Comparison of ENCODE assay signal across 9 cellular contexts in the genomic region with DNA sequence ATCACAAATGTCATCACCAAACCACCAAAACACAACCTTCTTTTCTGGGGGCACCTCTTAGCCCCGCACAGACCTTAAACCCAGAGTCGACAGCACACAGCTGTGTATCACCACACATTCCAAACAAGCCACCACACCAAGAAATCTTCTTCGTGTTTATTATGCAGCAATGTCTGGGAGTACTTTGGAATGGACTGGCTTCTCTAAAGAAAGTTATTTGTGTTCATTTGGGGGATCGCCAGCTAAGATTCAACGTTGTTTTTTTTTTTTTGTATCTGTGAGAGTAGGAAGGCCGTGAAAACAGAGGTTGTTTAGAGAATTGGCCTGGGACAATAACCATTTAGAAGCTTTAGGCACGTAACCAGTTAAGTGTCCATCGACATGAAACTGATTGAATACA. TPM values are rescaled to one million over a fixed set of nuclear protein-coding genes. Genes with fewer than 3 reads are reported as not detected.
DNase-seq lines count a peak whose midpoint lies in the region; FAIRE-seq and TF ChIP-seq lines count a peak whose summit lies in the region.
"Had no signal": no experiment of that assay in that cellular context is flagged by ENCODE, and none has a peak within 500 bp of the region (broad histone marks: within the 10 kb centered on the region; RNA-seq: fewer than 3 reads in every experiment).

No MANE protein-coding gene starts in this region.

- H3K27me3 ChIP-seq in keratinocyte (ENCODE audit: control insufficient read depth, extremely low read depth, insufficient read depth, low read length) (no peaks in the 10 kb centered on the region), testis (no peaks in the 10 kb centered on the region)

- H3K4me3 Mint-ChIP-seq in activated CD4-positive, alpha-beta T cell treated with anti-CD3 and anti-CD28 coated beads, Interleukin-2, amount 10 ng/mL, durations not matched to agents 24 days and 14 days, result peak overlapping the region; percentile 76
- H3K4me3 Mint-ChIP-seq in activated naive CD8-positive, alpha-beta T cell, result peak overlapping the region; percentile 77

- H3K9me3 ChIP-seq in keratinocyte (ENCODE audit: control insufficient read depth, low read depth, low read length), result no peaks in the 10 kb centered on the region
- H3K9me3 ChIP-seq in testis, result no peaks in the 10 kb centered on the region

- H4K20me1 ChIP-seq in keratinocyte (ENCODE audit: control insufficient read depth, extremely low read depth, insufficient read depth, low read length), result no peaks in the 10 kb centered on the region

- peaks cover 21% of the 10 kb centered on the region for H3K4me1 Mint-ChIP-seq in activated CD4-positive, alpha-beta T cell treated with anti-CD3 and anti-CD28 coated beads, Interleukin-2, amount 10 ng/mL, durations not matched to agents 24 days and 14 days
- H3K4me1 Mint-ChIP-seq in activated naive CD8-positive, alpha-beta T cell (ENCODE audit: low read depth), result peaks cover 31% of the 10 kb centered on the region

- FAIRE-seq in keratinocyte (lab: Jason Lieb, UNC), result no peak

- TF ChIP-seq POLR2A in testis (IDR thresholded peaks at IDR 0.05), result no peak

- H3K9me1 ChIP-seq in keratinocyte (ENCODE audit: control insufficient read depth, extremely low read depth, insufficient read depth, low read length), result no peaks in the 10 kb centered on the region

- H3K9me3 Mint-ChIP-seq in activated CD4-positive, alpha-beta T cell treated with anti-CD3 and anti-CD28 coated beads, Interleukin-2, amount 10 ng/mL, durations not matched to agents 24 days and 14 days, result no peaks in the 10 kb centered on the region
- H3K9me3 Mint-ChIP-seq in activated naive CD8-positive, alpha-beta T cell (ENCODE audit: low read depth), result no peaks in the 10 kb centered on the region

- intact Hi-C loops in activated CD4-positive, alpha-beta T cell treated with anti-CD3 and anti-CD28 coated beads, Interleukin-2, amount 10 ng/mL, durations not matched to agents 24 days and 14 days (cut with micrococcal nuclease), result loop anchor here (5.0 kb wide), 2 partner anchors 75 to 85 kb away; a partner anchor contains a TSS
- intact Hi-C loops in testis (cut with DNase I; ENCODE audit: low total_unique reads), result no loop called here

- H3K4me1 ChIP-seq in keratinocyte (ENCODE audit: control insufficient read depth, extremely low read depth, insufficient read depth, low read length) (peaks cover 12% of the 10 kb centered on the region), testis (peaks cover 21% of the 10 kb centered on the region)

- H3K36me3 ChIP-seq in keratinocyte (ENCODE audit: control insufficient read depth in 2 of 2, extremely low read depth in 1 of 2, insufficient read depth in 2 of 2, low read length in 2 of 2) (no peaks in the 10 kb centered on the region), testis (ENCODE audit: low read depth, missing control alignments) (no peaks in the 10 kb centered on the region)

- peaks cover 4% of the 10 kb centered on the region for H3K27me3 Mint-ChIP-seq in activated CD4-positive, alpha-beta T cell treated with anti-CD3 and anti-CD28 coated beads, Interleukin-2, amount 10 ng/mL, durations not matched to agents 24 days and 14 days
- H3K27me3 Mint-ChIP-seq in activated naive CD8-positive, alpha-beta T cell, result no peaks in the 10 kb centered on the region

- H3K4me3 ChIP-seq in keratinocyte (ENCODE audit: control insufficient read depth in 2 of 3, extremely low read depth in 1 of 3, insufficient read depth in 2 of 3, low read depth in 1 of 3, low read length in 3 of 3) (no peak overlapping the region), testis (peak overlapping the region in 1 of 2 donors; percentile 88)

- no peak overlapping the region for H3K27ac ChIP-seq in keratinocyte (ENCODE audit: control insufficient read depth, insufficient read depth, low read length)
- peak overlapping the region; percentile 94 to 97 for H3K27ac ChIP-seq in testis
- H3K27ac ChIP-seq: HL-60 had no signal

- TF ChIP-seq CTCF in keratinocyte (optimal IDR thresholded peaks at IDR 0.05 in 1 of 3, IDR thresholded peaks at IDR 0.05 in 1 of 3, conservative IDR thresholded peaks at IDR 0.05 in 1 of 3; ENCODE audit: extremely low read depth in 1 of 3, insufficient read depth in 2 of 3, low read length in 3 of 3) (no peak), testis (IDR thresholded peaks at IDR 0.05) (no peak)

- peak overlapping the region; percentile 71 for H3K27ac Mint-ChIP-seq in activated CD4-positive, alpha-beta T cell treated with anti-CD3 and anti-CD28 coated beads, Interleukin-2, amount 10 ng/mL, durations not matched to agents 24 days and 14 days
- peak overlapping the region; percentile 13 for H3K27ac Mint-ChIP-seq in activated naive CD8-positive, alpha-beta T cell

- H3K9ac ChIP-seq in keratinocyte (ENCODE audit: control insufficient read depth, extremely low read depth, insufficient read depth, low read length), result no peak overlapping the region

- dilution Hi-C loops in keratinocyte (cut with MboI; ENCODE audit: extremely low pct_ligation_motif_present, low sequenced_read_pairs), result no loop called here

- H3K4me2 ChIP-seq in keratinocyte (ENCODE audit: control insufficient read depth, extremely low read depth, insufficient read depth, low read depth, low read length), result no peak overlapping the region

- peak overlapping the region; percentile 27 for H2AFZ ChIP-seq in keratinocyte (ENCODE audit: control insufficient read depth, low read length)

- DNase-seq in activated CD4-positive, alpha-beta T cell treated with anti-CD3 and anti-CD28 coated beads, Interleukin-2, amount 10 ng/mL, durations not matched to agents 24 days and 14 days, result no peak
- DNase-seq in activated CD4-positive, alpha-beta T cell treated with anti-CD3 and anti-CD28 coated beads, Interleukin-2, amount 50 U/mL, for 1 hour, result no peak
- DNase-seq in keratinocyte (ENCODE audit: low read depth, low spot score), result no peak
- no peak for DNase-seq in testis
- DNase-seq in NCI-H1105 (lab: John Stamatoyannopoulos, UW), result no peak
- no peak for DNase-seq in SK-N-DZ (ENCODE audit: low spot score)
- no peak for DNase-seq in stimulated activated CD8-positive, alpha-beta memory T cell treated with anti-CD3 and anti-CD28 coated beads, Interleukin-4, amount 100 ng/mL, for 48 hours

- peaks cover 7% of the 10 kb centered on the region for H3K36me3 Mint-ChIP-seq in activated CD4-positive, alpha-beta T cell treated with anti-CD3 and anti-CD28 coated beads, Interleukin-2, amount 10 ng/mL, durations not matched to agents 24 days and 14 days (ENCODE audit: low read depth)
- no peaks in the 10 kb centered on the region for H3K36me3 Mint-ChIP-seq in activated naive CD8-positive, alpha-beta T cell

- 11 to 20% methylated on average over 8 of the region's 8 CpGs for WGBS in testis, 2 donors

- H3K79me2 ChIP-seq in keratinocyte (ENCODE audit: control insufficient read depth, insufficient read depth, low read length), result peaks cover 8% of the 10 kb centered on the region

RNA-seq across cellular contexts. Expression of a gene that starts 1.0 kb away (rescaled TPM):
- total RNA-seq in activated CD4-positive, alpha-beta T cell treated with anti-CD3 and anti-CD28 coated beads, Interleukin-2, amount 10 ng/mL, durations not matched to agents 24 days and 14 days, result 31.7 and 36.6 TPM in 2 replicates
- polyA plus RNA-seq in keratinocyte (24.3 to 34.3 TPM (median 29.4 TPM) in 3 replicates), testis (ENCODE audit: insufficient read depth, low read depth, low replicate concordance) (77.0 TPM)
- 125 TPM for polyA plus RNA-seq in keratinocyte (2011; ENCODE audit: low read depth)
- polyA plus RNA-seq in keratinocyte (2011; cell fraction: cytosol; rRNA removed), result 25.6 and 37.2 TPM in 2 replicates
- 33.4 and 35.3 TPM in 2 replicates for polyA plus RNA-seq in keratinocyte (2011; cell fraction: nucleus; rRNA removed)
- polyA plus RNA-seq in keratinocyte (2012; ENCODE audit: low replicate concordance), result 20.4 and 26.5 TPM in 2 replicates
- 18.6 to 31.7 TPM (median 21.8 TPM) in 3 replicates for polyA minus RNA-seq in keratinocyte
- 10.9 TPM for polyA minus RNA-seq in keratinocyte (2011; cell fraction: cytosol; rRNA and poly(A)+ RNA removed)
- polyA minus RNA-seq in keratinocyte (2011; cell fraction: nucleus; rRNA and poly(A)+ RNA removed), result 13.5 and 29.2 TPM in 2 replicates
- 10 to 100 TPM; 58.5 to 84.6 TPM for total RNA-seq in testis
- 33.4 and 43.6 TPM in 2 replicates for polyA plus RNA-seq in SK-N-DZ (2014; cell fraction: cytosol; rRNA removed)
- 26.9 and 35.4 TPM in 2 replicates for polyA plus RNA-seq in SK-N-DZ (2014; cell fraction: nucleus; rRNA removed)
